In genomic region chr9:1766042-1766441, GRCh38 we compare ENCODE assay signal across 25 cellular contexts.
"Had no signal": no experiment of that assay in that cellular context is flagged by ENCODE, and none has a peak within 500 bp of the region (broad histone marks: within the 10 kb centered on the region; RNA-seq: fewer than 3 reads in every experiment).

No MANE protein-coding gene starts in this region.

- H3K27me3 ChIP-seq: left lung, pancreas, tibial nerve, uterus had no signal

- ATAC-seq: left colon; left lung; lower lobe of right lung; naive thymus-derived CD8-positive, alpha-beta T cell; pancreas; right cardiac atrium; sciatic nerve; stimulated activated effector memory CD8-positive, alpha-beta T cell treated with anti-CD3 and anti-CD28 coated beads, Interleukin-12 subunit alpha, Interleukin-12 subunit beta, amount 100 ng/mL, for 72 hours; stimulated activated naive CD8-positive, alpha-beta T cell treated with anti-CD3 and anti-CD28 coated beads, Interleukin-15, amount 100 ng/mL, for 72 hours had no signal

- FAIRE-seq: islet of Langerhans, kidney, pancreas had no signal

- H3K36me3 ChIP-seq: left lung, lower lobe of right lung, pancreas, prostate gland, tibial nerve, uterus had no signal

- H3K4me1 ChIP-seq: left lung, lower lobe of right lung, pancreas, prostate gland, tibial nerve, uterus had no signal

- H3K9me3 ChIP-seq: lower lobe of right lung, pancreas, prostate gland, uterus had no signal

- H3K4me3 ChIP-seq: left lung, lower lobe of right lung, pancreas, prostate gland, skin epidermis, tibial nerve, uterus had no signal

- DNase-seq: hypothalamus; immature natural killer cell; kidney; left colon; left lung; lower lobe of right lung; mammary epithelial cell; mesenchymal stem cell; naive thymus-derived CD8-positive, alpha-beta T cell; nucleus accumbens; pancreas; posterior cingulate gyrus; retina; right cardiac atrium; stimulated activated CD4-positive, alpha-beta T cell treated with anti-CD3 and anti-CD28 coated beads, Interleukin-4, amount 100 ng/mL, for 24 hours; stimulated activated naive CD4-positive, alpha-beta T cell treated with Interleukin-2 at 50 U/mL for 16 hours; stimulated activated naive CD8-positive, alpha-beta T cell treated with anti-CD3 and anti-CD28 coated beads, Interleukin-15, amount 100 ng/mL, for 72 hours; substantia nigra; uterus had no signal

- H3K27ac ChIP-seq: left lung, lower lobe of right lung, pancreas, prostate gland, skin epidermis, tibial nerve, uterus had no signal
